In the genomic region with DNA sequence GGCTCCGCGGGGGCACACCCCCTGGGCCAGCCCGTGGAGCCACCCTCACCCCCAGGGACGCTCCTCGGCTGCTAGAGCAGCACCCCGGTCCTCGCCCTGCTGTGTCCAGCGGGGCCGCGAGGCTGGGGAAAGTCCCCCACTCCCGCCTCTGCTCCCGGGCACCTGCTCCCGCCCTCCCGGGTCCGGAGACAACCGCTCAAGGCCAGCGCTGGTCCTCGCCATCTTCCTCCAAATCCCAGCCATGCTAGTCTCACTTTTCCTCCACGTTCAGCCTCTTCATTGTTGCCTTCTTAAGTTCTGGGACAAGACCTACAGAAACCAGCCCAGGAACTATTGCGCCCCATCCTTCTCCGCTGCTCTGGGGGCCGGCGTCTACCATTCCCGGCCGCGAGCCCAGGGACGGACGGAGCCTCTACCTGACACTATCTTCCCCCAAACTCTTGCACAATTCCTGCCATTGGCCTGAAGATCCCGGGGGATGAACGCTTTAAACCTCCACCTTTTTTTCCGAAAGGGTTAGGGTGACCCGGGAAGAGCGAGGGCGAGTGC, we compare ENCODE assay signal across 11 cellular contexts. TPM values are rescaled to one million over a fixed set of nuclear protein-coding genes. Genes with fewer than 3 reads are reported as not detected.
DNase-seq lines count a peak whose midpoint lies in the region; ATAC-seq and TF ChIP-seq lines count a peak whose summit lies in the region.
"Had no signal": no experiment of that assay in that cellular context is flagged by ENCODE, and none has a peak within 500 bp of the region (broad histone marks: within the 10 kb centered on the region; RNA-seq: fewer than 3 reads in every experiment).

No MANE protein-coding gene starts in this region.

- no peak overlapping the region for H3K27ac ChIP-seq in dorsolateral prefrontal cortex
- H3K27ac ChIP-seq: PC-9 had no signal

- H3K27ac Mint-ChIP-seq in CD14-positive monocyte (peak overlapping the region in 2 of 7 donors; percentile 37 to 54), nephron progenitor cell (no peak overlapping the region)

- H3K36me3 Mint-ChIP-seq in CD14-positive monocyte: peaks cover 4 to 15% of the 10 kb centered on the region in 2 donors
- H3K36me3 Mint-ChIP-seq in nephron progenitor cell (ENCODE audit: low read depth): no peaks in the 10 kb centered on the region

- H3K4me3 Mint-ChIP-seq in CD14-positive monocyte (peak overlapping the region; percentile 83 to 95), nephron progenitor cell (peak overlapping the region; percentile 71)

- peaks cover 0 to 50% (median 28%) of the 10 kb centered on the region in 45 donors for H3K27me3 ChIP-seq in dorsolateral prefrontal cortex

- H3K4me1 Mint-ChIP-seq in CD14-positive monocyte: peaks cover 27% of the 10 kb centered on the region
- peaks cover 37% of the 10 kb centered on the region for H3K4me1 Mint-ChIP-seq in nephron progenitor cell

- peaks cover 2 to 18% (median 9%) of the 10 kb centered on the region in 7 donors for H3K9me3 Mint-ChIP-seq in CD14-positive monocyte
- no peaks in the 10 kb centered on the region for H3K9me3 Mint-ChIP-seq in nephron progenitor cell

- intact Hi-C loops in CD14-positive monocyte (cut with micrococcal nuclease): no loop called here
- intact Hi-C loops in dorsolateral prefrontal cortex (cut with DNase I): no loop called here

- H3K27me3 Mint-ChIP-seq in CD14-positive monocyte (ENCODE audit: low read depth in 3 of 3) (peaks cover 49 to 65% (median 52%) of the 10 kb centered on the region in 3 donors), nephron progenitor cell (ENCODE audit: low read depth, poor library complexity) (peaks cover 63% of the 10 kb centered on the region)

- peak overlapping the region in 32 of 59 donors; percentile 3 to 56 (median 32) for H3K4me3 ChIP-seq in dorsolateral prefrontal cortex
- H3K4me3 ChIP-seq: PC-9 had no signal

- no peak for TF ChIP-seq CTCF in CD14-positive monocyte (IDR thresholded peaks at IDR 0.05)
- TF ChIP-seq CTCF in dorsolateral prefrontal cortex (IDR thresholded peaks at IDR 0.05 in 54 of 56, conservative IDR thresholded peaks at IDR 0.05 in 2 of 56; ENCODE audit: low read depth in 1 of 56, partially characterized antibody in 56 of 56): no peak
- no peak for TF ChIP-seq CTCF in nephron progenitor cell (IDR thresholded peaks at IDR 0.05)

- DNase-seq in CD14-positive monocyte (ENCODE audit: low spot score) (peak; percentile 47), dorsolateral prefrontal cortex (peak in 1 of 10 donors; percentile 6), nephron progenitor cell (no peak), NCI-H82 (lab: John Stamatoyannopoulos, UW) (no peak), C1 segment of cervical spinal cord (lab: John Stamatoyannopoulos, UW) (no peak)
- DNase-seq: activated CD4-positive, alpha-beta T cell treated with anti-CD3 and anti-CD28 coated beads, Interleukin-2, amount 50 U/mL, for 48 hours; NCI-H1092; PC-9 had no signal

- ATAC-seq in GM21529 (IDR thresholded peaks at IDR 0.05; ENCODE audit: unreplicated experiment): peak; percentile 26
- ATAC-seq in GM21737 (IDR thresholded peaks at IDR 0.05; ENCODE audit: unreplicated experiment): no peak
- no peak for ATAC-seq in GM18909 (IDR thresholded peaks at IDR 0.05; ENCODE audit: poor library complexity, unreplicated experiment)

RNA-seq across cellular contexts. Expression of a gene that starts 4.8 kb away (rescaled TPM):
- under 1 TPM in 1 of 2 donors, not detected in 1; 0.11 TPM for polyA plus RNA-seq in CD14-positive monocyte
- 1 to 10 TPM in 8 of 120 experiments, under 1 TPM in 105, not detected in 7; 0.15 to 1.5 (median 0.64) TPM for total RNA-seq in dorsolateral prefrontal cortex

RNA-seq across cellular contexts. Expression of a gene that starts 22.4 kb away (rescaled TPM):
- polyA plus RNA-seq in CD14-positive monocyte: 100 to 1,000 TPM; 130 to 170 TPM
- 10 to 100 TPM in 8 of 120 experiments, 1 to 10 TPM in 112; 2.2 to 15.1 (median 5.8) TPM for total RNA-seq in dorsolateral prefrontal cortex

RNA-seq across cellular contexts. Expression of a gene that starts 52.7 kb away (rescaled TPM):
- 100 to 1,000 TPM; 511 to 593 TPM for polyA plus RNA-seq in CD14-positive monocyte
- 100 to 1,000 TPM; 118 to 295 (median 219) TPM for total RNA-seq in dorsolateral prefrontal cortex
